16 cellular contexts compared by ENCODE assay signal in genomic region chr18:8260319-8260718, GRCh38.
DNase-seq lines count a peak whose midpoint lies in the region; ATAC-seq, FAIRE-seq and TF ChIP-seq lines count a peak whose summit lies in the region.
"Had no signal": no experiment of that assay in that cellular context is flagged by ENCODE, and none has a peak within 500 bp of the region (broad histone marks: within the 10 kb centered on the region; RNA-seq: fewer than 3 reads in every experiment).

No MANE protein-coding gene starts in this region.

- peak overlapping the region; percentile 75 for H3K27ac Mint-ChIP-seq in progenitor cell of endocrine pancreas
- H3K27ac Mint-ChIP-seq: activated B cell treated with CpG ODN at 0.5 μM for 24 hours; activated naive CD8-positive, alpha-beta T cell treated with anti-CD3 and anti-CD28 coated beads, Interleukin-2, amount 10 ng/mL, durations not matched to agents 7 days and 5 days; stimulated activated naive CD8-positive, alpha-beta T cell treated with anti-CD3 and anti-CD28 coated beads, Interleukin-15, Interleukin-2, amounts not matched to agents 100 ng/mL and 50 ng/mL, for 24 hours had no signal

- no peak overlapping the region for H3K4me3 ChIP-seq in PC-3 (ENCODE audit: low read length)
- H3K4me3 ChIP-seq: colonic mucosa, esophagus squamous epithelium, lung had no signal

- ATAC-seq in PC-3 (peak; percentile 82), esophagus mucosa (peak; percentile 76), GM18505 (IDR thresholded peaks at IDR 0.05; ENCODE audit: unreplicated experiment) (no peak)

- BruUV-seq in PC-3 (replicated peaks; lab: Mats Ljungman, UMichigan), result no TSS peak

- H4K20me1 ChIP-seq in PC-3 (ENCODE audit: low read length), result no peaks in the 10 kb centered on the region

- no peak overlapping the region for H3K4me3 Mint-ChIP-seq in progenitor cell of endocrine pancreas (ENCODE audit: low read depth)
- H3K4me3 Mint-ChIP-seq: activated B cell treated with CpG ODN at 0.5 μM for 24 hours; activated naive CD8-positive, alpha-beta T cell treated with anti-CD3 and anti-CD28 coated beads, Interleukin-2, amount 10 ng/mL, durations not matched to agents 7 days and 5 days; stimulated activated naive CD8-positive, alpha-beta T cell treated with anti-CD3 and anti-CD28 coated beads, Interleukin-15, Interleukin-2, amounts not matched to agents 100 ng/mL and 50 ng/mL, for 24 hours had no signal

- TF ChIP-seq POLR2A in H54 (IDR thresholded peaks at IDR 0.05; ENCODE audit: low read depth, low read length), result no peak
- no peak for TF ChIP-seq POLR2A in GM18505 (IDR thresholded peaks at IDR 0.05; ENCODE audit: borderline replicate concordance, extremely low read depth, insufficient read depth, insufficient read length)

- CTCF ChIA-PET in PC-3 (lab: Charles Lee), result no interaction called here

- no peak for TF ChIP-seq CTCF in PC-3 (conservative IDR thresholded peaks at IDR 0.05; ENCODE audit: low read depth, low read length)
- TF ChIP-seq CTCF in progenitor cell of endocrine pancreas (IDR thresholded peaks at IDR 0.05; ENCODE audit: unreplicated experiment), result no peak

- no peaks in the 10 kb centered on the region for H3F3A ChIP-seq in PC-3 (ENCODE audit: low read length, unreplicated experiment)

- H3K36me3 Mint-ChIP-seq in progenitor cell of endocrine pancreas (ENCODE audit: insufficient read depth), result no peaks in the 10 kb centered on the region
- H3K36me3 Mint-ChIP-seq: activated naive CD8-positive, alpha-beta T cell treated with anti-CD3 and anti-CD28 coated beads, Interleukin-2, amount 10 ng/mL, durations not matched to agents 7 days and 5 days had no signal

- peaks cover 7% of the 10 kb centered on the region for H3K4me1 ChIP-seq in PC-3 (ENCODE audit: insufficient read depth, low read length)
- H3K4me1 ChIP-seq: colonic mucosa had no signal

- DNase-seq in H54 (ENCODE audit: insufficient read length, low spot score) (no peak), PC-3 (peak; percentile 68), progenitor cell of endocrine pancreas (ENCODE audit: low spot score, unreplicated experiment) (no peak), RPMI8226 (no peak)
- DNase-seq in effector CD4-positive, alpha-beta T cell, result no peak
- DNase-seq: activated B cell treated with CpG ODN at 0.5 μM for 24 hours; activated naive CD8-positive, alpha-beta T cell treated with anti-CD3 and anti-CD28 coated beads, Interleukin-2, amount 10 ng/mL, durations not matched to agents 7 days and 5 days; colonic mucosa; esophagus squamous epithelium; KG1; NCI-H187 had no signal

- no peaks in the 10 kb centered on the region for H3K27me3 ChIP-seq in PC-3 (ENCODE audit: low read length)
- H3K27me3 ChIP-seq: colonic mucosa, esophagus squamous epithelium, neutrophil had no signal

- intact Hi-C loops in PC-3 (cut with micrococcal nuclease), result no loop called here

- no peaks in the 10 kb centered on the region for H3K9me2 ChIP-seq in PC-3 (replicated peaks; ENCODE audit: low read length)

- POLR2A ChIA-PET in PC-3 (lab: Charles Lee; ENCODE audit: unreplicated experiment), result no interaction called here

- H3K9me3 Mint-ChIP-seq in progenitor cell of endocrine pancreas (ENCODE audit: low read depth), result no peaks in the 10 kb centered on the region
- H3K9me3 Mint-ChIP-seq: activated B cell treated with CpG ODN at 0.5 μM for 24 hours; stimulated activated naive CD8-positive, alpha-beta T cell treated with anti-CD3 and anti-CD28 coated beads, Interleukin-15, Interleukin-2, amounts not matched to agents 100 ng/mL and 50 ng/mL, for 24 hours had no signal

- H3K4me1 Mint-ChIP-seq in progenitor cell of endocrine pancreas (ENCODE audit: low read depth), result peaks cover 12% of the 10 kb centered on the region
- H3K4me1 Mint-ChIP-seq: activated B cell treated with CpG ODN at 0.5 μM for 24 hours; activated naive CD8-positive, alpha-beta T cell treated with anti-CD3 and anti-CD28 coated beads, Interleukin-2, amount 10 ng/mL, durations not matched to agents 7 days and 5 days had no signal

- no peak overlapping the region for H2AFZ ChIP-seq in PC-3 (ENCODE audit: low read length)

- no peak overlapping the region for H3K27ac ChIP-seq in PC-3 (ENCODE audit: low read length)
- H3K27ac ChIP-seq: colonic mucosa, esophagus squamous epithelium, neutrophil had no signal

- peak; percentile 15 for FAIRE-seq in H54 (lab: Jason Lieb, UNC)

- no peaks in the 10 kb centered on the region for H3K36me3 ChIP-seq in PC-3 (ENCODE audit: low read depth, low read length)
- H3K36me3 ChIP-seq: colonic mucosa, esophagus squamous epithelium, neutrophil had no signal

- H3K27me3 Mint-ChIP-seq in progenitor cell of endocrine pancreas, result no peaks in the 10 kb centered on the region
- H3K27me3 Mint-ChIP-seq: activated naive CD8-positive, alpha-beta T cell treated with anti-CD3 and anti-CD28 coated beads, Interleukin-2, amount 10 ng/mL, durations not matched to agents 7 days and 5 days; stimulated activated naive CD8-positive, alpha-beta T cell treated with anti-CD3 and anti-CD28 coated beads, Interleukin-15, Interleukin-2, amounts not matched to agents 100 ng/mL and 50 ng/mL, for 24 hours had no signal

- H3K4me2 ChIP-seq in PC-3 (ENCODE audit: low read length), result no peak overlapping the region

- no peaks in the 10 kb centered on the region for H3K79me2 ChIP-seq in PC-3 (ENCODE audit: low read length)

- H3K9ac ChIP-seq in PC-3 (ENCODE audit: low read length), result no peak overlapping the region

- no peaks in the 10 kb centered on the region for H3K9me3 ChIP-seq in PC-3 (ENCODE audit: low read length)
- H3K9me3 ChIP-seq: colonic mucosa, esophagus squamous epithelium, neutrophil had no signal
